In genomic region chr5:151923865-151924264, GRCh38 we compare ENCODE assay signal across 10 cellular contexts. TPM values are rescaled to one million over a fixed set of nuclear protein-coding genes. Genes with fewer than 3 reads are reported as not detected.
DNase-seq lines count a peak whose midpoint lies in the region; ATAC-seq and TF ChIP-seq lines count a peak whose summit lies in the region.
"Had no signal": no experiment of that assay in that cellular context is flagged by ENCODE, and none has a peak within 500 bp of the region (broad histone marks: within the 10 kb centered on the region; RNA-seq: fewer than 3 reads in every experiment).

No MANE protein-coding gene starts in this region.

- H3K9me3 Mint-ChIP-seq in stimulated activated naive B cell treated with anti-CD40 and anti-IgM and Interleukin-4, amounts not matched to agents 10 μg/mL and 1 μg/mL and 100 μg/mL, for 72 hours, result peaks cover 0 to 4% of the 10 kb centered on the region in 2 donors
- peaks cover 5 to 15% of the 10 kb centered on the region in 2 donors for H3K9me3 Mint-ChIP-seq in stimulated activated naive CD8-positive, alpha-beta T cell treated with anti-CD3 and anti-CD28 coated beads, Interleukin-15, amount 100 ng/mL, for 72 hours
- no peaks in the 10 kb centered on the region for H3K9me3 Mint-ChIP-seq in activated naive CD4-positive, alpha-beta T cell treated with anti-CD3 and anti-CD28 coated beads, Interleukin-2, amount 10 ng/mL, durations not matched to agents 7 days and 5 days

- no peaks in the 10 kb centered on the region for H3K4me1 ChIP-seq in BE2C

- H3K4me3 Mint-ChIP-seq in stimulated activated naive B cell treated with anti-CD40 and anti-IgM and Interleukin-4, amounts not matched to agents 10 μg/mL and 1 μg/mL and 100 μg/mL, for 72 hours, result no peak overlapping the region
- no peak overlapping the region for H3K4me3 Mint-ChIP-seq in stimulated activated naive CD8-positive, alpha-beta T cell treated with anti-CD3 and anti-CD28 coated beads, Interleukin-15, amount 100 ng/mL, for 72 hours
- no peak overlapping the region for H3K4me3 Mint-ChIP-seq in activated naive CD4-positive, alpha-beta T cell treated with anti-CD3 and anti-CD28 coated beads, Interleukin-2, amount 10 ng/mL, durations not matched to agents 7 days and 5 days
- H3K4me3 Mint-ChIP-seq: activated naive CD4-positive, alpha-beta T cell treated with anti-CD3 and anti-CD28 coated beads, Interleukin-2, amount 50 U/mL, for 24 hours; IgD-negative memory B cell had no signal

- no peak overlapping the region for H3K27ac Mint-ChIP-seq in stimulated activated naive B cell treated with anti-CD40 and anti-IgM and Interleukin-4, amounts not matched to agents 10 μg/mL and 1 μg/mL and 100 μg/mL, for 72 hours
- H3K27ac Mint-ChIP-seq in stimulated activated naive CD8-positive, alpha-beta T cell treated with anti-CD3 and anti-CD28 coated beads, Interleukin-15, amount 100 ng/mL, for 72 hours, result no peak overlapping the region
- no peak overlapping the region for H3K27ac Mint-ChIP-seq in activated naive CD4-positive, alpha-beta T cell treated with anti-CD3 and anti-CD28 coated beads, Interleukin-2, amount 10 ng/mL, durations not matched to agents 7 days and 5 days
- H3K27ac Mint-ChIP-seq: activated naive CD4-positive, alpha-beta T cell treated with anti-CD3 and anti-CD28 coated beads, Interleukin-2, amount 50 U/mL, for 24 hours had no signal

- ATAC-seq in stimulated activated naive B cell treated with anti-CD40 and anti-IgM and Interleukin-4, amounts not matched to agents 10 μg/mL and 1 μg/mL and 100 μg/mL, for 72 hours (replicated peaks), result no peak
- no peak for ATAC-seq in stimulated activated naive CD8-positive, alpha-beta T cell treated with anti-CD3 and anti-CD28 coated beads, Interleukin-15, amount 100 ng/mL, for 72 hours

- H3K4me1 Mint-ChIP-seq in stimulated activated naive B cell treated with anti-CD40 and anti-IgM and Interleukin-4, amounts not matched to agents 10 μg/mL and 1 μg/mL and 100 μg/mL, for 72 hours, result peaks cover 0 to 2% of the 10 kb centered on the region in 2 donors
- H3K4me1 Mint-ChIP-seq in stimulated activated naive CD8-positive, alpha-beta T cell treated with anti-CD3 and anti-CD28 coated beads, Interleukin-15, amount 100 ng/mL, for 72 hours, result peaks cover 5% of the 10 kb centered on the region
- no peaks in the 10 kb centered on the region for H3K4me1 Mint-ChIP-seq in activated naive CD4-positive, alpha-beta T cell treated with anti-CD3 and anti-CD28 coated beads, Interleukin-2, amount 10 ng/mL, durations not matched to agents 7 days and 5 days
- H3K4me1 Mint-ChIP-seq: activated naive CD4-positive, alpha-beta T cell treated with anti-CD3 and anti-CD28 coated beads, Interleukin-2, amount 50 U/mL, for 24 hours had no signal

- TF ChIP-seq CTCF in BE2C (IDR thresholded peaks at IDR 0.05; ENCODE audit: low read depth, low read length) (peak; percentile 70), VCaP (conservative IDR thresholded peaks at IDR 0.05) (peak; percentile 87)

- DNase-seq in BE2C, result peak; percentile 45
- peak; percentile 45 for DNase-seq in inferior parietal cortex (ENCODE audit: extremely low spot score)
- no peak for DNase-seq in stimulated activated naive B cell treated with anti-CD40 and anti-IgM and Interleukin-4, amounts not matched to agents 10 μg/mL and 1 μg/mL and 100 μg/mL, for 72 hours
- DNase-seq in stimulated activated naive CD8-positive, alpha-beta T cell treated with anti-CD3 and anti-CD28 coated beads, Interleukin-15, amount 100 ng/mL, for 72 hours, result no peak
- no peak for DNase-seq in activated naive CD4-positive, alpha-beta T cell treated with anti-CD3 and anti-CD28 coated beads, Interleukin-2, amount 10 ng/mL, durations not matched to agents 7 days and 5 days
- DNase-seq in NCI-H187 (lab: John Stamatoyannopoulos, UW), result no peak

- no peaks in the 10 kb centered on the region for H3K36me3 ChIP-seq in BE2C

- CTCF ChIA-PET in activated naive CD4-positive, alpha-beta T cell treated with anti-CD3 and anti-CD28 coated beads, Interleukin-2, amount 10 ng/mL, durations not matched to agents 7 days and 5 days (lab: Charles Lee), result interaction anchor here (1.1 kb wide), 1 partner anchor 99 kb away, joined by 3 read pairs; no protein-coding TSS in a partner anchor

- no peak overlapping the region; the same call in 1 of the 2 replicates for H3K27ac ChIP-seq in VCaP

- no peak for TF ChIP-seq EP300 in Ishikawa (IDR thresholded peaks at IDR 0.05; ENCODE audit: borderline replicate concordance)

- H3K27me3 ChIP-seq in BE2C, result peaks cover 32% of the 10 kb centered on the region

- H3K27me3 Mint-ChIP-seq in stimulated activated naive B cell treated with anti-CD40 and anti-IgM and Interleukin-4, amounts not matched to agents 10 μg/mL and 1 μg/mL and 100 μg/mL, for 72 hours, result peaks cover 48 to 64% of the 10 kb centered on the region in 2 donors
- peaks cover 31% of the 10 kb centered on the region for H3K27me3 Mint-ChIP-seq in stimulated activated naive CD8-positive, alpha-beta T cell treated with anti-CD3 and anti-CD28 coated beads, Interleukin-15, amount 100 ng/mL, for 72 hours
- peaks cover 14% of the 10 kb centered on the region for H3K27me3 Mint-ChIP-seq in activated naive CD4-positive, alpha-beta T cell treated with anti-CD3 and anti-CD28 coated beads, Interleukin-2, amount 10 ng/mL, durations not matched to agents 7 days and 5 days

- peaks cover 4% of the 10 kb centered on the region in 2 donors for H3K36me3 Mint-ChIP-seq in stimulated activated naive B cell treated with anti-CD40 and anti-IgM and Interleukin-4, amounts not matched to agents 10 μg/mL and 1 μg/mL and 100 μg/mL, for 72 hours
- no peaks in the 10 kb centered on the region for H3K36me3 Mint-ChIP-seq in activated naive CD4-positive, alpha-beta T cell treated with anti-CD3 and anti-CD28 coated beads, Interleukin-2, amount 10 ng/mL, durations not matched to agents 7 days and 5 days
- H3K36me3 Mint-ChIP-seq: IgD-negative memory B cell had no signal

- TF ChIP-seq RAD21 in Ishikawa (IDR thresholded peaks at IDR 0.05; ENCODE audit: low read depth), result peak; percentile 39

- no peaks in the 10 kb centered on the region for H3K9me3 ChIP-seq in BE2C

- peak overlapping the region; percentile 25; the same call in 1 of the 2 replicates for H3K4me3 ChIP-seq in BE2C (ENCODE audit: low read depth, low read length)

TF ChIP-seq in Ishikawa, 13 proteins besides CTCF, POLR2A, EP300 and RAD21:
- TF ChIP-seq USF1 (IDR thresholded peaks at IDR 0.05) (no peak), TAF1 (IDR thresholded peaks at IDR 0.05; ENCODE audit: low read depth) (no peak), EGR1 (IDR thresholded peaks at IDR 0.05) (no peak), ZBTB7A (IDR thresholded peaks at IDR 0.05; ENCODE audit: low read depth) (no peak), REST (IDR thresholded peaks at IDR 0.05; ENCODE audit: low read depth) (no peak), TEAD4 (IDR thresholded peaks at IDR 0.05) (no peak), NFIC (IDR thresholded peaks at IDR 0.05) (no peak), CREB1 (IDR thresholded peaks at IDR 0.05; ENCODE audit: low read depth) (no peak)

RNA-seq across cellular contexts. Expression of gene GLRA1, which starts 0.8 kb away (rescaled TPM):
- polyA plus RNA-seq in BE2C (2012; ENCODE audit: insufficient read depth, insufficient read length, low read depth), result 0.28 TPM
- polyA plus RNA-seq: IgD-negative memory B cell had no signal

Comparison
In these comparisons a context has a peak if more than half of its experiments do, and no peak if none do; other contexts are left out.
1. DNase-seq: peak in BE2C (single experiment) and inferior parietal cortex (single experiment); none in stimulated activated naive B cell treated with anti-CD40 and anti-IgM and Interleukin-4, amounts not matched to agents 10 μg/mL and 1 μg/mL and 100 μg/mL, for 72 hours (single experiment), stimulated activated naive CD8-positive, alpha-beta T cell treated with anti-CD3 and anti-CD28 coated beads, Interleukin-15, amount 100 ng/mL, for 72 hours (0 of 2), activated naive CD4-positive, alpha-beta T cell treated with anti-CD3 and anti-CD28 coated beads, Interleukin-2, amount 10 ng/mL, durations not matched to agents 7 days and 5 days (single experiment) and NCI-H187 (0 of 2).